Comparison of ENCODE assay signal across 16 cellular contexts in the genomic region with DNA sequence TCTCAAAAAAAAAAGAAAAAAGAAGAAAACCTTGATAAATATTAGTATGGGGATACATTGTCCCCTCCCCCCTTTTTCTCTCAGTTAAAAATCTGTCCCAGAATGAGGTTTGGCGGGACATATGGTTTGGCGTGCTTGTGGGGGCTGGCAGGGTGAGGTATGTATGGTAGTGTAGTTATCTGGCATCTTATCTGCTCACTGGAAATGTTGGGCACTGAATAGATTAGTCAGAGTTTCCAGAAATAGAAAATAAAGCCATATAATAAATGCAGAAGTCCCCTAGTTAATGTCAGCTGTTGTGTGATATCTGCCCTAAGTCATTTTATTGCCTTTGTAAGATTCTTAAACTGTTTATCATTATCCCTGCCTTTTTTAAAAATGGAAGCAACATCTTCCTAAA.
"Had no signal": no experiment of that assay in that cellular context is flagged by ENCODE, and none has a peak within 500 bp of the region (broad histone marks: within the 10 kb centered on the region; RNA-seq: fewer than 3 reads in every experiment).

No MANE protein-coding gene starts in this region.

- H3K27me3 Mint-ChIP-seq: activated naive CD8-positive, alpha-beta T cell had no signal

- H3K4me3 ChIP-seq: heart left ventricle, left lung, ovary, thyroid gland, uterus had no signal

- H3K27me3 ChIP-seq: heart left ventricle, left lung, ovary, thyroid gland, uterus had no signal

- H3K36me3 ChIP-seq: heart left ventricle, left lung, ovary, thyroid gland, uterus had no signal

- H3K9me3 ChIP-seq: left lung, ovary, thyroid gland, uterus had no signal

- FAIRE-seq: bronchial epithelial cell had no signal

- H3K27ac ChIP-seq: heart left ventricle, left lung, thyroid gland, uterus had no signal

- ATAC-seq: heart left ventricle, left lung had no signal

- DNase-seq: activated CD4-positive, alpha-beta T cell treated with anti-CD3 and anti-CD28 coated beads, Interleukin-2, amount 50 U/mL, for 1 hour; activated effector memory CD4-positive, alpha-beta T cell treated with anti-CD3 and anti-CD28 coated beads, Interleukin-2, amount 50 U/mL, for 16 hours; activated T-cell treated with anti-CD3 and anti-CD28 coated beads, Interleukin-2, amount 50 U/mL, for 1 hour; foreskin melanocyte; heart left ventricle; islet precursor cell; left lung; mesenchymal stem cell; ovary; stimulated activated CD4-positive, alpha-beta T cell treated with anti-CD3 and anti-CD28 coated beads, Interleukin-4, amount 100 ng/mL, for 4 hours; T-helper 2 cell; thyroid gland; uterus had no signal

- H3K4me3 Mint-ChIP-seq: activated naive CD8-positive, alpha-beta T cell; neural crest cell had no signal

- H3K36me3 Mint-ChIP-seq: activated naive CD8-positive, alpha-beta T cell had no signal

- H3K27ac Mint-ChIP-seq: activated naive CD8-positive, alpha-beta T cell had no signal
